17 cellular contexts compared by ENCODE assay signal in genomic region chr3:32691847-32692246, GRCh38. TPM values are rescaled to one million over a fixed set of nuclear protein-coding genes. Genes with fewer than 3 reads are reported as not detected.
DNase-seq lines count a peak whose midpoint lies in the region; ATAC-seq and TF ChIP-seq lines count a peak whose summit lies in the region.
"Had no signal": no experiment of that assay in that cellular context is flagged by ENCODE, and none has a peak within 500 bp of the region (broad histone marks: within the 10 kb centered on the region; RNA-seq: fewer than 3 reads in every experiment).

No MANE protein-coding gene starts in this region.

- peak overlapping the region; percentile 22 for H2BK120ac ChIP-seq in trophoblast cell (ENCODE audit: insufficient read depth, low read length, poor library complexity)

- peak overlapping the region; percentile 55 for H3K4ac ChIP-seq in trophoblast cell (ENCODE audit: low read depth, low read length)

- H4K12ac ChIP-seq in trophoblast cell (ENCODE audit: low read depth, low read length): no peak overlapping the region

- H3K79me1 ChIP-seq in trophoblast cell (ENCODE audit: low read length): peaks cover 2% of the 10 kb centered on the region

- no peak overlapping the region for H4K91ac ChIP-seq in trophoblast cell (ENCODE audit: low read depth, low read length)

- peaks cover 100% of the 10 kb centered on the region for H3K79me2 ChIP-seq in GM23338 (replicated peaks; ENCODE audit: insufficient read depth)
- peaks cover 79% of the 10 kb centered on the region for H3K79me2 ChIP-seq in Loucy (ENCODE audit: insufficient read depth, low read length)
- peaks cover 4% of the 10 kb centered on the region for H3K79me2 ChIP-seq in trophoblast cell (ENCODE audit: control insufficient read depth, insufficient read depth, low read length, poor library complexity)

- H3K9me2 ChIP-seq in GM23338 (ENCODE audit: insufficient read depth) (no peaks in the 10 kb centered on the region), Loucy (replicated peaks; ENCODE audit: low read depth, low read length) (no peaks in the 10 kb centered on the region)

- H3K4me3 ChIP-seq in GM23338 (no peak overlapping the region), Loucy (ENCODE audit: low read length, poor library complexity, severe bottlenecking) (no peak overlapping the region), trophoblast cell (ENCODE audit: low read depth, low read length) (no peak overlapping the region)
- H3K4me3 ChIP-seq: A549; BLaER1 treated with 17β-estradiol and CSF1 and Interleukin-3, amounts not matched to agents 10 nM and 100 nM had no signal

- H2BK12ac ChIP-seq in trophoblast cell (ENCODE audit: low read length): no peak overlapping the region

- H3K36me3 ChIP-seq in GM23338 (ENCODE audit: insufficient read depth): no peaks in the 10 kb centered on the region
- H3K36me3 ChIP-seq in Loucy (ENCODE audit: insufficient read depth, low read length): no peaks in the 10 kb centered on the region
- H3K36me3 ChIP-seq in trophoblast cell (ENCODE audit: control insufficient read depth in 1 of 2, insufficient read depth in 2 of 2, low read length in 2 of 2): peaks cover 0 to 7% of the 10 kb centered on the region in 2 experiments

- H3K4me1 ChIP-seq in GM23338 (ENCODE audit: insufficient read depth): peaks cover 4% of the 10 kb centered on the region; the same call in 1 of the 2 replicates
- peaks cover 15% of the 10 kb centered on the region for H3K4me1 ChIP-seq in Loucy (ENCODE audit: insufficient read depth, low read length, poor library complexity, severe bottlenecking)
- peaks cover 0 to 2% of the 10 kb centered on the region in 2 experiments for H3K4me1 ChIP-seq in trophoblast cell (ENCODE audit: control insufficient read depth in 1 of 2, insufficient read depth in 2 of 2, low read length in 2 of 2)

- no CpG with 5 or more reads among the region's 4 CpGs for WGBS in trophoblast cell (ENCODE audit: extremely low coverage, insufficient coverage, insufficient read length)

- no peak overlapping the region for H3K14ac ChIP-seq in trophoblast cell (ENCODE audit: low read length)

- no peak overlapping the region for H3K23ac ChIP-seq in trophoblast cell (ENCODE audit: low read length)

- DNase-seq in GM23338 (ENCODE audit: low spot score): no peak
- no peak for DNase-seq in trophoblast cell
- DNase-seq in T1000 (lab: John Stamatoyannopoulos, UW): no peak
- DNase-seq: AML-193; Caco-2; Calu3; CD4-positive, alpha-beta T cell; CD8-positive, alpha-beta T cell; DMS79 treated with DMSO at 0.1 percent for 48 hours; GF-D8 had no signal

- H3K9me3 Mint-ChIP-seq in GM23338: no peaks in the 10 kb centered on the region
- H3K9me3 Mint-ChIP-seq: CD4-positive, alpha-beta T cell; CD8-positive, alpha-beta T cell had no signal

- no peak overlapping the region for H3K4me3 Mint-ChIP-seq in GM23338
- H3K4me3 Mint-ChIP-seq: B cell; CD4-positive, alpha-beta T cell; CD8-positive, alpha-beta T cell had no signal

- H3K4me1 Mint-ChIP-seq in GM23338: peaks cover 7% of the 10 kb centered on the region

- H3K9ac ChIP-seq in Loucy (ENCODE audit: low read depth, low read length, poor library complexity, severe bottlenecking) (no peak overlapping the region), trophoblast cell (ENCODE audit: low read length) (no peak overlapping the region)
- H3K9ac ChIP-seq: BLaER1 treated with 17β-estradiol and CSF1 and Interleukin-3, amounts not matched to agents 10 nM and 100 nM had no signal

- H4K20me1 ChIP-seq in GM23338 (replicated peaks; ENCODE audit: insufficient read depth) (peaks cover 27% of the 10 kb centered on the region), Loucy (ENCODE audit: insufficient read depth, low read length, poor library complexity, severe bottlenecking) (peaks cover 9% of the 10 kb centered on the region)

- TF ChIP-seq CTCF in GM23338 (conservative IDR thresholded peaks at IDR 0.05; ENCODE audit: low read depth in 2 of 2): no peak
- no peak for TF ChIP-seq CTCF in Loucy (conservative IDR thresholded peaks at IDR 0.05; ENCODE audit: low read length)

- no peaks in the 10 kb centered on the region for H3K9me3 ChIP-seq in Loucy (ENCODE audit: insufficient read depth, low read depth, low read length)
- H3K9me3 ChIP-seq in trophoblast cell (ENCODE audit: insufficient read depth, low read depth, low read length): no peaks in the 10 kb centered on the region
- H3K9me3 ChIP-seq: A549; BLaER1 treated with 17β-estradiol and CSF1 and Interleukin-3, amounts not matched to agents 10 nM and 100 nM; Caco-2 had no signal

- H3K4me2 ChIP-seq in GM23338: no peak overlapping the region
- peak overlapping the region; percentile 17 for H3K4me2 ChIP-seq in Loucy (ENCODE audit: low read depth, low read length, poor library complexity, severe bottlenecking)
- no peak overlapping the region for H3K4me2 ChIP-seq in trophoblast cell (ENCODE audit: low read length)
- H3K4me2 ChIP-seq: A549; BLaER1 treated with 17β-estradiol and CSF1 and Interleukin-3, amounts not matched to agents 10 nM and 100 nM had no signal

- H3K18ac ChIP-seq in trophoblast cell (ENCODE audit: low read length): no peak overlapping the region

- no peak overlapping the region for H2AFZ ChIP-seq in GM23338
- H2AFZ ChIP-seq in Loucy (ENCODE audit: low read length): no peak overlapping the region
- H2AFZ ChIP-seq in trophoblast cell (ENCODE audit: insufficient read depth, low read length, poor library complexity): no peak overlapping the region

- H3K36me3 Mint-ChIP-seq in GM23338 (ENCODE audit: low read depth): peaks cover 17% of the 10 kb centered on the region

- H2BK5ac ChIP-seq in trophoblast cell (ENCODE audit: low read depth, low read length, poor library complexity): no peak overlapping the region

- H2AK5ac ChIP-seq in trophoblast cell (ENCODE audit: low read length): no peak overlapping the region

- H3F3A ChIP-seq in GM23338 (replicated peaks; ENCODE audit: low read depth): 0 out of 2 replicates have a peak, but pooled peaks cover 5% of the 10 kb centered on the region
- no peaks in the 10 kb centered on the region for H3F3A ChIP-seq in Loucy (ENCODE audit: low read depth)

- no peak overlapping the region for H3K27ac Mint-ChIP-seq in GM23338
- H3K27ac Mint-ChIP-seq: B cell; CD4-positive, alpha-beta T cell; CD8-positive, alpha-beta T cell had no signal

- peaks cover 4% of the 10 kb centered on the region for H3K27me3 Mint-ChIP-seq in GM23338 (ENCODE audit: insufficient read depth, low read depth, poor library complexity)
- H3K27me3 Mint-ChIP-seq: B cell; CD4-positive, alpha-beta T cell had no signal

- no peak overlapping the region for H4K8ac ChIP-seq in trophoblast cell (ENCODE audit: low read depth, low read length)

- H3K27me3 ChIP-seq in GM23338 (ENCODE audit: insufficient read depth) (no peaks in the 10 kb centered on the region), Loucy (ENCODE audit: insufficient read depth, low read length, poor library complexity, severe bottlenecking) (no peaks in the 10 kb centered on the region), trophoblast cell (ENCODE audit: insufficient read depth, low read length) (no peaks in the 10 kb centered on the region)
- H3K27me3 ChIP-seq: BLaER1 treated with 17β-estradiol and CSF1 and Interleukin-3, amounts not matched to agents 10 nM and 100 nM had no signal

- peak overlapping the region; percentile 4; the same call in 1 of the 2 replicates for H3K27ac ChIP-seq in GM23338 (ENCODE audit: low read depth)
- H3K27ac ChIP-seq in trophoblast cell (ENCODE audit: low read depth, low read length): no peak overlapping the region
- H3K27ac ChIP-seq: 22Rv1; A549; BLaER1 treated with 17β-estradiol and CSF1 and Interleukin-3, amounts not matched to agents 10 nM and 100 nM; C4-2B had no signal

- ATAC-seq in GM23338: no peak
- no peak for ATAC-seq in HG02970 (IDR thresholded peaks at IDR 0.05; ENCODE audit: low FRiP score, unreplicated experiment)
- ATAC-seq: CD8-positive, alpha-beta T cell had no signal

TF ChIP-seq in GM23338, 12 proteins besides CTCF, POLR2A, EP300 and RAD21 (continues in another document):
- no peak for TF ChIP-seq ZNF114 (CRISPR knock-in tag; IDR thresholded peaks at IDR 0.05)
- no peak for TF ChIP-seq ZNF331 (CRISPR knock-in tag; IDR thresholded peaks at IDR 0.05; ENCODE audit: low read depth)
- TF ChIP-seq CREB1 (CRISPR knock-in tag; IDR thresholded peaks at IDR 0.05; ENCODE audit: low read depth): no peak
- no peak for TF ChIP-seq POLR2AphosphoS5 (IDR thresholded peaks at IDR 0.05; ENCODE audit: low read depth)
- no peak for TF ChIP-seq ETS1 (IDR thresholded peaks at IDR 0.05)

RNA-seq across cellular contexts. Expression of gene CNOT10, which starts 6.9 kb away (rescaled TPM):
- total RNA-seq in GM23338 (2014; rRNA removed; shearing (Covaris generic)): 46.9 and 58.1 TPM in 2 replicates
- polyA plus RNA-seq in GM23338 (2016; fragmentation: Nextera tagmentation; extraction: Ambion mirVana): 24.2 and 27.2 TPM in 2 replicates
- 17.7 and 17.8 TPM in 2 replicates for polyA plus RNA-seq in trophoblast cell (2013)
